8 cellular contexts compared by ENCODE assay signal in genomic region chr2:131093066-131093842, GRCh38. TPM values are rescaled to one million over a fixed set of nuclear protein-coding genes. Genes with fewer than 3 reads are reported as not detected.
A peak's percentile ranks its signal among the peaks of the same experiment; 100 is the strongest.
DNase-seq lines count a peak whose midpoint lies in the region; ATAC-seq and TF ChIP-seq lines count a peak whose summit lies in the region.

TSS of gene FAM168B (minus strand) at chr2:131093460. CDS start at chr2:131082646, 10,814 bp downstream.

- no peaks in the 10 kb centered on the region for H3K9me3 Mint-ChIP-seq in activated T-cell treated with anti-CD3 and anti-CD28 coated beads, Interleukin-2, amount 50 U/mL, for 24 hours

- 0 out of 2 replicates have a peak, but pooled peaks cover 4% of the 10 kb centered on the region for H3K4me1 ChIP-seq in PC-3 (ENCODE audit: insufficient read depth, low read length)
- H3K4me1 ChIP-seq in muscle layer of colon (ENCODE audit: insufficient read depth, low read length), result peaks cover 3% of the 10 kb centered on the region

- H3K27ac ChIP-seq in PC-3 (ENCODE audit: low read length), result peak within 1 kb of the TSS; percentile 69
- peak within 1 kb of the TSS; percentile 96 for H3K27ac ChIP-seq in muscle layer of colon (ENCODE audit: low read depth, low read length)

- intact Hi-C loops in PC-3 (cut with micrococcal nuclease), result no loop called here

- H3K27ac Mint-ChIP-seq in activated T-cell treated with anti-CD3 and anti-CD28 coated beads, Interleukin-2, amount 50 U/mL, for 24 hours, result peak within 1 kb of the TSS; percentile 98

- H3K4me2 ChIP-seq in PC-3 (ENCODE audit: low read length), result peak within 1 kb of the TSS; percentile 92

- CTCF ChIA-PET in PC-3 (lab: Charles Lee), result no interaction called here

- H3K36me3 ChIP-seq in PC-3 (ENCODE audit: low read depth, low read length) (peaks cover 3% of the 10 kb centered on the region; the same call in 1 of the 2 replicates), muscle layer of colon (ENCODE audit: insufficient read depth, low read length) (no peaks in the 10 kb centered on the region)

- no TSS peak for BruUV-seq in PC-3 (replicated peaks; lab: Mats Ljungman, UMichigan)

- no peaks in the 10 kb centered on the region for H3K9me3 ChIP-seq in PC-3 (ENCODE audit: low read length)
- no peaks in the 10 kb centered on the region for H3K9me3 ChIP-seq in muscle layer of colon (ENCODE audit: low read length)

- peak within 1 kb of the TSS; percentile 91 for H3K4me3 Mint-ChIP-seq in activated T-cell treated with anti-CD3 and anti-CD28 coated beads, Interleukin-2, amount 50 U/mL, for 24 hours

- TF ChIP-seq POLR2A in erythroblast (IDR thresholded peaks at IDR 0.05; ENCODE audit: low read length), result peak; percentile 92

- POLR2A ChIA-PET in PC-3 (lab: Charles Lee; ENCODE audit: unreplicated experiment), result no interaction called here

- TF ChIP-seq CTCF in PC-3 (conservative IDR thresholded peaks at IDR 0.05; ENCODE audit: low read depth, low read length), result no peak

- peaks cover 26% of the 10 kb centered on the region for H3K4me1 Mint-ChIP-seq in activated T-cell treated with anti-CD3 and anti-CD28 coated beads, Interleukin-2, amount 50 U/mL, for 24 hours (ENCODE audit: low read depth)

- H3K9me2 ChIP-seq in PC-3 (replicated peaks; ENCODE audit: low read length), result no peaks in the 10 kb centered on the region

- peaks cover 11% of the 10 kb centered on the region; the same call in 1 of the 2 replicates for H4K20me1 ChIP-seq in PC-3 (ENCODE audit: low read length)

- no peaks in the 10 kb centered on the region for H3F3A ChIP-seq in PC-3 (ENCODE audit: low read length, unreplicated experiment)

- peak within 1 kb of the TSS; percentile 99 for H2AFZ ChIP-seq in PC-3 (ENCODE audit: low read length)

- H3K4me3 ChIP-seq in PC-3 (ENCODE audit: low read length), result peak within 1 kb of the TSS; percentile 93
- peak within 1 kb of the TSS; percentile 79 to 92 for H3K4me3 ChIP-seq in muscle layer of colon (ENCODE audit: low read depth in 1 of 2, low read length in 2 of 2)

- H3K79me2 ChIP-seq in PC-3 (ENCODE audit: low read length), result peaks cover 46% of the 10 kb centered on the region

- H3K9ac ChIP-seq in PC-3 (ENCODE audit: low read length), result peak within 1 kb of the TSS; percentile 90
- H3K9ac ChIP-seq in muscle layer of colon (ENCODE audit: low read length), result peak within 1 kb of the TSS; percentile 87

- H3K36me3 Mint-ChIP-seq in activated T-cell treated with anti-CD3 and anti-CD28 coated beads, Interleukin-2, amount 50 U/mL, for 24 hours (ENCODE audit: low read depth), result peaks cover 40% of the 10 kb centered on the region

- ATAC-seq in GM21526 (IDR thresholded peaks at IDR 0.05; ENCODE audit: low FRiP score, unreplicated experiment) (peak; percentile 80), PC-3 (peak; percentile 86)

- H3K27me3 Mint-ChIP-seq in activated T-cell treated with anti-CD3 and anti-CD28 coated beads, Interleukin-2, amount 50 U/mL, for 24 hours, result no peaks in the 10 kb centered on the region

- DNase-seq in DMS 273 treated with DMSO at 0.1 percent for 48 hours (lab: John Stamatoyannopoulos, UW) (peak; percentile 60), HuH-7 (ENCODE audit: low spot score) (peak; percentile 86), PC-3 (peak; percentile 93), erythroblast (lab: John Stamatoyannopoulos, UW) (peak; percentile 93 to 95)
- peak; percentile 95 for DNase-seq in activated T-cell treated with anti-CD3 and anti-CD28 coated beads, Interleukin-2, amount 50 U/mL, for 24 hours
- DNase-seq in stimulated activated CD8-positive, alpha-beta memory T cell treated with anti-CD3 and anti-CD28 coated beads, Interleukin-7, amount 100 ng/mL, for 24 hours (ENCODE audit: low read depth), result peak; percentile 67

- no peaks in the 10 kb centered on the region for H3K27me3 ChIP-seq in PC-3 (ENCODE audit: low read length)
- H3K27me3 ChIP-seq in muscle layer of colon (ENCODE audit: control insufficient read depth in 1 of 2, insufficient read depth in 2 of 2, low read length in 2 of 2), result no peaks in the 10 kb centered on the region

RNA-seq across cellular contexts. Expression of gene FAM168B, which starts in this region (rescaled TPM):
- 91.7 and 103 TPM in 2 replicates for total RNA-seq in PC-3 (2014; rRNA removed)

Comparison
In these comparisons a context has a peak if more than half of its experiments do, and no peak if none do; other contexts are left out.
1. Peak in every context shown above with its lines: DNase-seq, ATAC-seq, H3K4me3 ChIP-seq and H3K27ac ChIP-seq.